In genomic region chr1:41917835-41918449, GRCh38 we compare ENCODE assay signal across 8 cellular contexts. TPM values are rescaled to one million over a fixed set of nuclear protein-coding genes. Genes with fewer than 3 reads are reported as not detected.
DNase-seq lines count a peak whose midpoint lies in the region; ATAC-seq and TF ChIP-seq lines count a peak whose summit lies in the region.

No MANE protein-coding gene starts in this region.

- WGBS in neuronal stem cell (ENCODE audit: extremely low coverage in 2 of 2, insufficient read length in 2 of 2, insufficient replicate concordance in 1 of 2), 2 donors, result no CpG with 5 or more reads among the region's 53 CpGs

- H3K27ac ChIP-seq in neuronal stem cell (replicated peaks; ENCODE audit: low read length), result peak overlapping the region; percentile 36

- no peaks in the 10 kb centered on the region for H3K9me3 ChIP-seq in neuronal stem cell (replicated peaks in 1 of 2; ENCODE audit: control insufficient read depth in 2 of 2, insufficient read depth in 1 of 2, low read depth in 1 of 2, low read length in 2 of 2)

- no peaks in the 10 kb centered on the region for H3K79me1 ChIP-seq in neuronal stem cell (ENCODE audit: low read depth, low read length)

- H3K4ac ChIP-seq in neuronal stem cell (ENCODE audit: low read length), result no peak overlapping the region

- H3K9ac ChIP-seq in neuronal stem cell (ENCODE audit: low read depth, low read length, poor library complexity), result peak overlapping the region; percentile 85

- peaks cover 15 to 26% of the 10 kb centered on the region in 2 donors for H3K4me1 ChIP-seq in neuronal stem cell (ENCODE audit: control insufficient read depth in 2 of 2, insufficient read depth in 1 of 2, low read depth in 1 of 2, low read length in 2 of 2)

- DNase-seq in NCI-H526 (lab: John Stamatoyannopoulos, UW) (peak; percentile 77 to 92), activated gamma-delta T cell treated with Interleukin-2 at 50 U/mL for 16 hours (peak; percentile 37), germinal center (ENCODE audit: low spot score) (peak; percentile 10), neuronal stem cell (ENCODE audit: low spot score) (peak; percentile 59), NCI-H1694 (lab: John Stamatoyannopoulos, UW) (no peak)

- peak overlapping the region; percentile 62 for H3K4me2 ChIP-seq in neuronal stem cell (ENCODE audit: insufficient read depth, low read length, poor library complexity, severe bottlenecking)

- no peak overlapping the region for H2AK5ac ChIP-seq in neuronal stem cell (ENCODE audit: low read depth, low read length)

- H3K4me3 ChIP-seq in GM12875 (ENCODE audit: low read depth, low read length) (peak overlapping the region; percentile 32), neuronal stem cell (ENCODE audit: low read length in 2 of 2) (peak overlapping the region; percentile 49 to 88)

- H3K27me3 ChIP-seq in neuronal stem cell (ENCODE audit: control insufficient read depth in 3 of 3, insufficient read depth in 3 of 3, low read depth in 1 of 3, low read length in 3 of 3), result peaks cover 0 to 31% (median 1%) of the 10 kb centered on the region in 3 experiments

- peak overlapping the region; percentile 90 for H3K18ac ChIP-seq in neuronal stem cell (ENCODE audit: low read length)

- ATAC-seq in HG02759 (IDR thresholded peaks at IDR 0.05; ENCODE audit: unreplicated experiment) (no peak), HG03045 (IDR thresholded peaks at IDR 0.05; ENCODE audit: unreplicated experiment) (no peak)

- H3K36me3 ChIP-seq in neuronal stem cell (replicated peaks in 1 of 2; ENCODE audit: control insufficient read depth in 2 of 2, insufficient read depth in 2 of 2, low read length in 2 of 2), result no peaks in the 10 kb centered on the region

- no peak for TF ChIP-seq CTCF in GM12875 (IDR thresholded peaks at IDR 0.05; ENCODE audit: borderline replicate concordance, insufficient read depth, low read depth, low read length)

- peak overlapping the region; percentile 92 for H2AFZ ChIP-seq in neuronal stem cell (ENCODE audit: low read length)

- no peak overlapping the region for H4K8ac ChIP-seq in neuronal stem cell (ENCODE audit: low read depth, low read length)

- no peak overlapping the region for H2BK12ac ChIP-seq in neuronal stem cell (ENCODE audit: low read length)

- no peak overlapping the region for H3K14ac ChIP-seq in neuronal stem cell (ENCODE audit: low read length)

- no peak overlapping the region for H3K23ac ChIP-seq in neuronal stem cell (ENCODE audit: low read depth, low read length, poor library complexity)

- peak overlapping the region; percentile 20 for H2BK120ac ChIP-seq in neuronal stem cell (ENCODE audit: low read depth, low read length)

- no peak overlapping the region for H2BK15ac ChIP-seq in neuronal stem cell (ENCODE audit: low read length)

- H2BK5ac ChIP-seq in neuronal stem cell (ENCODE audit: low read length), result no peak overlapping the region

- no peak overlapping the region for H4K91ac ChIP-seq in neuronal stem cell (ENCODE audit: low read depth, low read length, poor library complexity)

RNA-seq across cellular contexts. Expression of gene HIVEP3, which starts 0.8 kb away (rescaled TPM):
- polyA plus RNA-seq in neuronal stem cell (2013, experiment 1 of 2), result 1.8 TPM
- polyA plus RNA-seq in neuronal stem cell (2013, experiment 2 of 2), result 1.8 TPM
